ENCODE assay signal across 16 cellular contexts in the genomic region with DNA sequence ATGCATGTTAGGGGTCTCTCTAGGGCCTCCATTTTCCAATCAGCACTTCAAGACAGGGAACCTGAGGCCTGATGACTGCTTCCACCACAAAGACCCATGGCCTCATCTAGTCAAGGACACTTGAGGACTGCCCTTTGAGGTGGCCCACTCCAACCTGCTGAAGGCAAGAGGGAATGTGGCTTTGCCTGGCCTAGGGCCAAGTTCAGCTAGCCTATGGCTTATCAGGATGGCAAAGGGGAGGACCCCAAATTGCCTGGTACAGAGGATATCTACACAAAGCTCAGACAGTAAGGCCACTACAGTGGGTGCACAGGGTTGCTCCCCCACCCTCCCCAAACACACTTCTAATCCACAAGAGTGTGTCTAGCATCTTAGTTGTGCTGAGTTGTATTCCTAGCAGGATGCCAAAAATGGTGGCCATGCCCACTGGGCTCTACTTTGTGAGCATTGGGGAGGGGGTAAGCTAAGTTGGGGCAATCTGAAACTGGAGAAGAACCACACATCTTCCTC. TPM values are rescaled to one million over a fixed set of nuclear protein-coding genes. Genes with fewer than 3 reads are reported as not detected.
DNase-seq lines count a peak whose midpoint lies in the region; ATAC-seq lines count a peak whose summit lies in the region.
"Had no signal": no experiment of that assay in that cellular context is flagged by ENCODE, and none has a peak within 500 bp of the region (broad histone marks: within the 10 kb centered on the region; RNA-seq: fewer than 3 reads in every experiment).

No MANE protein-coding gene starts in this region.

- H3K9me3 ChIP-seq in T-helper 17 cell (ENCODE audit: control insufficient read depth, low read length, poor library complexity, severe bottlenecking) = no peaks in the 10 kb centered on the region

- H3K36me3 Mint-ChIP-seq in activated naive CD4-positive, alpha-beta T cell treated with anti-CD3 and anti-CD28 coated beads for 36 hours (ENCODE audit: low read depth) = peaks cover 91% of the 10 kb centered on the region
- H3K36me3 Mint-ChIP-seq in T-helper 17 cell (ENCODE audit: low read depth) = peaks cover 15% of the 10 kb centered on the region
- peaks cover 100% of the 10 kb centered on the region for H3K36me3 Mint-ChIP-seq in stimulated activated effector memory CD8-positive, alpha-beta T cell treated with anti-CD3 and anti-CD28 coated beads, Interleukin-12 subunit alpha, Interleukin-12 subunit beta, amount 100 ng/mL, for 72 hours

- H3K27me3 Mint-ChIP-seq in activated naive CD4-positive, alpha-beta T cell treated with anti-CD3 and anti-CD28 coated beads for 36 hours (ENCODE audit: low read depth) = no peaks in the 10 kb centered on the region
- no peaks in the 10 kb centered on the region for H3K27me3 Mint-ChIP-seq in T-helper 17 cell

- no peak for DNase-seq in activated naive CD4-positive, alpha-beta T cell treated with anti-CD3 and anti-CD28 coated beads for 36 hours
- DNase-seq in activated naive CD4-positive, alpha-beta T cell treated with Interleukin-2 at 50 U/mL for 16 hours = no peak
- DNase-seq in H4 (ENCODE audit: low spot score) (peak; percentile 20), T-helper 17 cell (no peak), SIG-M5 treated with dmso at 0.1 percent for 504 hours (lab: John Stamatoyannopoulos, UW; ENCODE audit: unreplicated experiment) (no peak)
- DNase-seq in stimulated activated effector memory CD8-positive, alpha-beta T cell treated with anti-CD3 and anti-CD28 coated beads, Interleukin-12 subunit alpha, Interleukin-12 subunit beta, amount 100 ng/mL, for 72 hours (ENCODE audit: low spot score in 2 of 2) = no peak
- no peak for DNase-seq in stimulated activated CD4-positive, alpha-beta T cell treated with anti-CD3 and anti-CD28 coated beads, Interleukin-2, amount 100 ng/mL, for 48 hours
- DNase-seq: ACHN; CD4-positive, CD25-positive, alpha-beta regulatory T cell; H9; KG1; NCI-H1436 treated with DMSO at 0.1 percent for 48 hours; NCI-H2029 treated with DMSO at 0.1 percent for 48 hours; NCI-H510A; NCI-H774 had no signal

- ATAC-seq in T-helper 17 cell = no peak
- ATAC-seq in stimulated activated effector memory CD8-positive, alpha-beta T cell treated with anti-CD3 and anti-CD28 coated beads, Interleukin-12 subunit alpha, Interleukin-12 subunit beta, amount 100 ng/mL, for 72 hours = no peak

- no peaks in the 10 kb centered on the region for H3K9me3 Mint-ChIP-seq in activated naive CD4-positive, alpha-beta T cell treated with anti-CD3 and anti-CD28 coated beads for 36 hours
- no peaks in the 10 kb centered on the region for H3K9me3 Mint-ChIP-seq in stimulated activated effector memory CD8-positive, alpha-beta T cell treated with anti-CD3 and anti-CD28 coated beads, Interleukin-12 subunit alpha, Interleukin-12 subunit beta, amount 100 ng/mL, for 72 hours
- H3K9me3 Mint-ChIP-seq: CD4-positive, CD25-positive, alpha-beta regulatory T cell; H9 had no signal

- intact Hi-C loops in activated naive CD4-positive, alpha-beta T cell treated with anti-CD3 and anti-CD28 coated beads for 36 hours (cut with micrococcal nuclease) = no loop called here

- CTCF ChIA-PET in activated naive CD4-positive, alpha-beta T cell treated with anti-CD3 and anti-CD28 coated beads for 36 hours (lab: Charles Lee) = interaction anchor here (1.5 kb wide), 1 partner anchor 77 kb away, joined by 3 read pairs; no protein-coding TSS in a partner anchor

- no peak overlapping the region for H3K4me3 Mint-ChIP-seq in activated naive CD4-positive, alpha-beta T cell treated with anti-CD3 and anti-CD28 coated beads for 36 hours
- H3K4me3 Mint-ChIP-seq in T-helper 17 cell = no peak overlapping the region
- H3K4me3 Mint-ChIP-seq in stimulated activated effector memory CD8-positive, alpha-beta T cell treated with anti-CD3 and anti-CD28 coated beads, Interleukin-12 subunit alpha, Interleukin-12 subunit beta, amount 100 ng/mL, for 72 hours = no peak overlapping the region
- H3K4me3 Mint-ChIP-seq: CD4-positive, CD25-positive, alpha-beta regulatory T cell; H9 had no signal

- H3K4me1 Mint-ChIP-seq in activated naive CD4-positive, alpha-beta T cell treated with anti-CD3 and anti-CD28 coated beads for 36 hours (ENCODE audit: low read depth) = peaks cover 45% of the 10 kb centered on the region
- H3K4me1 Mint-ChIP-seq in T-helper 17 cell = peaks cover 7% of the 10 kb centered on the region
- H3K4me1 Mint-ChIP-seq in stimulated activated effector memory CD8-positive, alpha-beta T cell treated with anti-CD3 and anti-CD28 coated beads, Interleukin-12 subunit alpha, Interleukin-12 subunit beta, amount 100 ng/mL, for 72 hours = peaks cover 44% of the 10 kb centered on the region
- H3K4me1 Mint-ChIP-seq: H9 had no signal

- peak overlapping the region; percentile 69 for H3K27ac Mint-ChIP-seq in activated naive CD4-positive, alpha-beta T cell treated with anti-CD3 and anti-CD28 coated beads for 36 hours
- peak overlapping the region; percentile 16 for H3K27ac Mint-ChIP-seq in T-helper 17 cell
- peak overlapping the region; percentile 38 for H3K27ac Mint-ChIP-seq in stimulated activated effector memory CD8-positive, alpha-beta T cell treated with anti-CD3 and anti-CD28 coated beads, Interleukin-12 subunit alpha, Interleukin-12 subunit beta, amount 100 ng/mL, for 72 hours
- H3K27ac Mint-ChIP-seq: H9 had no signal

RNA-seq across cellular contexts. Expression of a gene that starts 10.0 kb away (rescaled TPM):
- not detected for total RNA-seq in activated naive CD4-positive, alpha-beta T cell treated with anti-CD3 and anti-CD28 coated beads for 36 hours
- total RNA-seq in H4 (2014; rRNA removed; shearing (Covaris generic)) = 0.18 and 0.33 TPM in 2 replicates
- total RNA-seq in T-helper 17 cell = not detected
- total RNA-seq: CD4-positive, CD25-positive, alpha-beta regulatory T cell; SK-MEL-5 had no signal

RNA-seq across cellular contexts. Expression of a gene that starts 23.4 kb away (rescaled TPM):
- 1,000 to 10,000 TPM; 1,794 to 1,797 TPM for total RNA-seq in activated naive CD4-positive, alpha-beta T cell treated with anti-CD3 and anti-CD28 coated beads for 36 hours
- 2,397 and 2,595 TPM in 2 replicates for total RNA-seq in H4 (2014; rRNA removed; shearing (Covaris generic))
- 100 to 1,000 TPM; 343 to 428 TPM for total RNA-seq in T-helper 17 cell

Comparison
In these comparisons a context has a peak if more than half of its experiments do, and no peak if none do; other contexts are left out.
1. H3K27ac Mint-ChIP-seq: peak in every context shown above with its lines; median percentile 69 in activated naive CD4-positive, alpha-beta T cell treated with anti-CD3 and anti-CD28 coated beads for 36 hours; 38 in stimulated activated effector memory CD8-positive, alpha-beta T cell treated with anti-CD3 and anti-CD28 coated beads, Interleukin-12 subunit alpha, Interleukin-12 subunit beta, amount 100 ng/mL, for 72 hours; 16 in T-helper 17 cell.